ENCODE assay signal across 20 cellular contexts in the genomic region with DNA sequence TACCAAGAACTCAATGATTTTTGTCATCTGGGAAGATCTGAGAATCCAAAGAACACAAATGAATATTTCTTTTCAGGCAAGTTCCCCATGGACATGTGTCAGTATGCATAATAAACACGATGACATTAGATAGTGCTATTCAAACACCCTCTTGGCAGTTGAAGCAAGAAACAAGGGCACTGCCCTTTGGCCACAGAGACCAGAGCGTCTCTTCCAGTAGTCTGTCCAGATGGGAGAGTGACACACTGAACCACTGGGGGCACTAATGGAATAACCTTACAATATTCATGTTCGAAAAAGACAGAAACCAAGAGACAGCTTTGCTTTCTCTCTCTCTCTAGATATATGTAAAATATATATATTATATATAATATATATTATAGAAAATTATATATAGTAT.
DNase-seq lines count a peak whose midpoint lies in the region; ATAC-seq and TF ChIP-seq lines count a peak whose summit lies in the region.
"Had no signal": no experiment of that assay in that cellular context is flagged by ENCODE, and none has a peak within 500 bp of the region (broad histone marks: within the 10 kb centered on the region; RNA-seq: fewer than 3 reads in every experiment).

No MANE protein-coding gene starts in this region.

- H2AFZ ChIP-seq in smooth muscle cell (ENCODE audit: low read depth) = no peak overlapping the region

- no peaks in the 10 kb centered on the region for H3K4me1 Mint-ChIP-seq in activated T-helper 17 cell treated with anti-CD3 and anti-CD28 coated beads, Interleukin-2, amount 50 U/mL, for 72 hours
- H3K4me1 Mint-ChIP-seq: activated CD4-positive, alpha-beta T cell treated with anti-CD3 and anti-CD28 coated beads, Interleukin-2, amount 10 ng/mL, durations not matched to agents 7 days and 5 days; activated naive CD8-positive, alpha-beta T cell treated with anti-CD3 and anti-CD28 coated beads, Interleukin-2, amount 50 U/mL, for 24 hours; B cell had no signal

- no peaks in the 10 kb centered on the region for H3K9me3 Mint-ChIP-seq in activated T-helper 17 cell treated with anti-CD3 and anti-CD28 coated beads, Interleukin-2, amount 50 U/mL, for 72 hours
- H3K9me3 Mint-ChIP-seq: activated CD4-positive, alpha-beta T cell treated with anti-CD3 and anti-CD28 coated beads, Interleukin-2, amount 10 ng/mL, durations not matched to agents 7 days and 5 days had no signal

- peak; percentile 13 for DNase-seq in NCI-H2171 treated with DMSO at 0.1 percent for 48 hours (lab: John Stamatoyannopoulos, UW)
- DNase-seq in NCI-H2171 (lab: John Stamatoyannopoulos, UW) = no peak
- peak; percentile 8 for DNase-seq in RPMI8226
- DNase-seq in inferior parietal cortex (ENCODE audit: extremely low spot score) = peak; percentile 72
- DNase-seq in posterior cingulate gyrus = peak in 6 of 10 donors; percentile 24 to 93 (median 44)
- no peak for DNase-seq in smooth muscle cell (lab: John Stamatoyannopoulos, UW; ENCODE audit: unreplicated experiment)
- DNase-seq: activated CD4-positive, alpha-beta T cell treated with anti-CD3 and anti-CD28 coated beads, Interleukin-2, amount 10 ng/mL, durations not matched to agents 7 days and 5 days; activated naive CD8-positive, alpha-beta T cell treated with anti-CD3 and anti-CD28 coated beads, Interleukin-2, amount 50 U/mL, for 24 hours; body of pancreas; left lung; mucosa of descending colon; NCI-H1092; NCI-H2029 treated with DMSO at 0.1 percent for 48 hours; NCI-H446; right cardiac atrium; uterus had no signal

- H3K27me3 Mint-ChIP-seq in activated T-helper 17 cell treated with anti-CD3 and anti-CD28 coated beads, Interleukin-2, amount 50 U/mL, for 72 hours = no peaks in the 10 kb centered on the region
- H3K27me3 Mint-ChIP-seq: activated CD4-positive, alpha-beta T cell treated with anti-CD3 and anti-CD28 coated beads, Interleukin-2, amount 10 ng/mL, durations not matched to agents 7 days and 5 days; activated naive CD8-positive, alpha-beta T cell treated with anti-CD3 and anti-CD28 coated beads, Interleukin-2, amount 50 U/mL, for 24 hours; B cell had no signal

- no peak overlapping the region for H3K27ac ChIP-seq in smooth muscle cell (ENCODE audit: low read depth)
- H3K27ac ChIP-seq: body of pancreas, left lung, suprapubic skin, uterus had no signal

- H3K36me3 ChIP-seq in smooth muscle cell (ENCODE audit: low read depth) = no peaks in the 10 kb centered on the region
- H3K36me3 ChIP-seq: left lung, suprapubic skin, uterus had no signal

- H3K9ac ChIP-seq in smooth muscle cell (ENCODE audit: low read depth) = no peak overlapping the region

- H3K4me1 ChIP-seq in smooth muscle cell (ENCODE audit: low read depth) = no peaks in the 10 kb centered on the region
- H3K4me1 ChIP-seq: left lung, suprapubic skin, uterus had no signal

- H3K9me3 ChIP-seq in smooth muscle cell (replicated peaks; ENCODE audit: low read depth) = no peaks in the 10 kb centered on the region
- H3K9me3 ChIP-seq: body of pancreas, left lung, mucosa of descending colon, suprapubic skin had no signal

- TF ChIP-seq CTCF in smooth muscle cell (IDR thresholded peaks at IDR 0.05; ENCODE audit: borderline replicate concordance, insufficient read depth, poor library complexity, severe bottlenecking) = no peak

- ATAC-seq in activated T-helper 17 cell treated with anti-CD3 and anti-CD28 coated beads, Interleukin-2, amount 50 U/mL, for 72 hours (replicated peaks) = no peak
- no peak for ATAC-seq in GM21390 (IDR thresholded peaks at IDR 0.05; ENCODE audit: unreplicated experiment)
- ATAC-seq: activated naive CD8-positive, alpha-beta T cell treated with anti-CD3 and anti-CD28 coated beads, Interleukin-2, amount 50 U/mL, for 24 hours; body of pancreas; left lung; mucosa of descending colon; right cardiac atrium had no signal

- WGBS in smooth muscle cell (ENCODE audit: low lambda C conversion rate) = 90% methylated on average over 3 of the region's 3 CpGs

- H3F3A ChIP-seq in smooth muscle cell (ENCODE audit: low read depth) = no peaks in the 10 kb centered on the region

- no peak overlapping the region for H3K4me3 ChIP-seq in smooth muscle cell
- H3K4me3 ChIP-seq: body of pancreas, left lung, mucosa of descending colon, suprapubic skin, uterus had no signal

- no peak overlapping the region for H3K4me2 ChIP-seq in smooth muscle cell

- H3K27me3 ChIP-seq in smooth muscle cell (ENCODE audit: low read depth) = no peaks in the 10 kb centered on the region
- H3K27me3 ChIP-seq: body of pancreas, left lung, suprapubic skin, uterus had no signal

- H4K20me1 ChIP-seq in smooth muscle cell (ENCODE audit: low read depth) = no peaks in the 10 kb centered on the region

- no peaks in the 10 kb centered on the region for H3K79me2 ChIP-seq in smooth muscle cell (ENCODE audit: low read depth)

- H3K27ac Mint-ChIP-seq in activated T-helper 17 cell treated with anti-CD3 and anti-CD28 coated beads, Interleukin-2, amount 50 U/mL, for 72 hours = no peak overlapping the region
- H3K27ac Mint-ChIP-seq: activated CD4-positive, alpha-beta T cell treated with anti-CD3 and anti-CD28 coated beads, Interleukin-2, amount 10 ng/mL, durations not matched to agents 7 days and 5 days; activated naive CD8-positive, alpha-beta T cell treated with anti-CD3 and anti-CD28 coated beads, Interleukin-2, amount 50 U/mL, for 24 hours; B cell had no signal

- intact Hi-C loops in posterior cingulate gyrus (cut with DNase I) = no loop called here

- H3K4me3 Mint-ChIP-seq in activated T-helper 17 cell treated with anti-CD3 and anti-CD28 coated beads, Interleukin-2, amount 50 U/mL, for 72 hours = no peak overlapping the region
- H3K4me3 Mint-ChIP-seq: activated CD4-positive, alpha-beta T cell treated with anti-CD3 and anti-CD28 coated beads, Interleukin-2, amount 10 ng/mL, durations not matched to agents 7 days and 5 days; activated naive CD8-positive, alpha-beta T cell treated with anti-CD3 and anti-CD28 coated beads, Interleukin-2, amount 50 U/mL, for 24 hours; B cell had no signal

- no peaks in the 10 kb centered on the region for H3K36me3 Mint-ChIP-seq in activated T-helper 17 cell treated with anti-CD3 and anti-CD28 coated beads, Interleukin-2, amount 50 U/mL, for 72 hours (ENCODE audit: low read depth)

Comparison
In these comparisons a context has a peak if more than half of its experiments do, and no peak if none do; other contexts are left out.
1. DNase-seq: peak in NCI-H2171 treated with DMSO at 0.1 percent for 48 hours (single experiment), RPMI8226 (single experiment), inferior parietal cortex (single experiment) and posterior cingulate gyrus (6 of 10); none in NCI-H2171 (single experiment) and smooth muscle cell (single experiment).